10 cellular contexts compared by ENCODE assay signal in genomic region chr9:136543280-136543679, GRCh38. TPM values are rescaled to one million over a fixed set of nuclear protein-coding genes. Genes with fewer than 3 reads are reported as not detected.
DNase-seq lines count a peak whose midpoint lies in the region; ATAC-seq, FAIRE-seq and TF ChIP-seq lines count a peak whose summit lies in the region.
"Had no signal": no experiment of that assay in that cellular context is flagged by ENCODE, and none has a peak within 500 bp of the region (broad histone marks: within the 10 kb centered on the region; RNA-seq: fewer than 3 reads in every experiment).

No MANE protein-coding gene starts in this region.

- H3K36me3 Mint-ChIP-seq in activated T-cell treated with anti-CD3 and anti-CD28 coated beads, Interleukin-2, amount 50 U/mL, for 24 hours (ENCODE audit: low read depth): peaks cover 59% of the 10 kb centered on the region
- H3K36me3 Mint-ChIP-seq in memory B cell: peaks cover 2% of the 10 kb centered on the region

- H3K9me3 ChIP-seq in K562 (replicated peaks; ENCODE audit: control insufficient read depth, insufficient read depth, low read depth, low read length) (no peaks in the 10 kb centered on the region), tibial artery (no peaks in the 10 kb centered on the region)

- H3K4me1 Mint-ChIP-seq in activated T-cell treated with anti-CD3 and anti-CD28 coated beads, Interleukin-2, amount 50 U/mL, for 24 hours (ENCODE audit: low read depth): peaks cover 64% of the 10 kb centered on the region
- peaks cover 33% of the 10 kb centered on the region for H3K4me1 Mint-ChIP-seq in memory B cell

- no peak for ATAC-seq in K562
- ATAC-seq in memory B cell (ENCODE audit: low read depth): no peak
- no peak for ATAC-seq in GM21360 (IDR thresholded peaks at IDR 0.05; ENCODE audit: unreplicated experiment)

- in situ Hi-C loops in K562 (cut with MboI): no loop called here
- in situ Hi-C loops in GM13977 (cut with MboI; ENCODE audit: low pct_unique_long_range_greater_than_20kb, low sequenced_read_pairs, unreplicated experiment): no loop called here

- no peak overlapping the region for H3K4me2 ChIP-seq in K562 (ENCODE audit: insufficient read depth, low read length)

- POLR2A ChIA-PET in K562 (lab: Yijun Ruan, JAX): no interaction called here

- no peak overlapping the region for H3K27ac ChIP-seq in K562 (ENCODE audit: extremely low read depth, low read depth, low read length)
- peak overlapping the region; percentile 88 to 94 for H3K27ac ChIP-seq in tibial artery

- no peaks in the 10 kb centered on the region for H3K9me1 ChIP-seq in K562 (ENCODE audit: control insufficient read depth, insufficient read depth, low read length)

- H3K36me3 ChIP-seq in K562 (ENCODE audit: control insufficient read depth, insufficient read depth, low read length) (peaks cover 15% of the 10 kb centered on the region; the same call in 1 of the 3 replicates), tibial artery (peaks cover 0 to 24% (median 9%) of the 10 kb centered on the region in 3 donors)

- no peaks in the 10 kb centered on the region for H3K9me3 Mint-ChIP-seq in activated T-cell treated with anti-CD3 and anti-CD28 coated beads, Interleukin-2, amount 50 U/mL, for 24 hours
- H3K9me3 Mint-ChIP-seq in memory B cell: no peaks in the 10 kb centered on the region

- H3K27ac Mint-ChIP-seq in activated T-cell treated with anti-CD3 and anti-CD28 coated beads, Interleukin-2, amount 50 U/mL, for 24 hours: peak overlapping the region; percentile 68
- no peak overlapping the region for H3K27ac Mint-ChIP-seq in memory B cell

- no peak for TF ChIP-seq EP300 in K562 (IDR thresholded peaks at IDR 0.05; ENCODE audit: low read length)

- WGBS in K562 (ENCODE audit: insufficient coverage, low coverage, missing lambda C conversion rate): 92% methylated on average over 7 of the region's 10 CpGs

- TF ChIP-seq CTCF in K562 (IDR thresholded peaks at IDR 0.05 in 2 of 3, conservative IDR thresholded peaks at IDR 0.05 in 1 of 3; ENCODE audit: insufficient read depth in 2 of 3, low read depth in 1 of 3, low read length in 3 of 3): no peak
- TF ChIP-seq CTCF in tibial artery (IDR thresholded peaks at IDR 0.05): no peak
- no peak for TF ChIP-seq CTCF in GM13977 (IDR thresholded peaks at IDR 0.05; ENCODE audit: extremely low read depth, insufficient read depth, missing control alignments)

- H3K4me1 ChIP-seq in K562 (replicated peaks in 1 of 2; ENCODE audit: control insufficient read depth in 2 of 2, insufficient read depth in 2 of 2, low read length in 2 of 2) (peaks cover 19 to 85% of the 10 kb centered on the region in 2 experiments), tibial artery (peaks cover 0 to 82% (median 64%) of the 10 kb centered on the region in 4 donors)

- no peak for TF ChIP-seq POLR2A in K562 (conservative IDR thresholded peaks at IDR 0.05)

- no peak overlapping the region for H3K9ac ChIP-seq in K562 (ENCODE audit: insufficient read depth in 1 of 2, low read depth in 2 of 2, low read length in 2 of 2)

- H3K4me3 Mint-ChIP-seq in activated T-cell treated with anti-CD3 and anti-CD28 coated beads, Interleukin-2, amount 50 U/mL, for 24 hours: peak overlapping the region; percentile 93
- H3K4me3 Mint-ChIP-seq in memory B cell: peak overlapping the region; percentile 46

- H4K20me1 ChIP-seq in K562 (replicated peaks; ENCODE audit: control insufficient read depth, insufficient read depth, low read length): peaks cover 10% of the 10 kb centered on the region; the same call in 1 of the 2 replicates

- intact Hi-C loops in K562 (cut with micrococcal nuclease): loop anchor here (10.0 kb wide), 1 partner anchor 82 kb away; no protein-coding TSS in a partner anchor
- intact Hi-C loops in tibial artery (cut with DNase I; ENCODE audit: low total_unique reads): no loop called here

- no peaks in the 10 kb centered on the region for H3K27me3 Mint-ChIP-seq in activated T-cell treated with anti-CD3 and anti-CD28 coated beads, Interleukin-2, amount 50 U/mL, for 24 hours
- H3K27me3 Mint-ChIP-seq in memory B cell: no peaks in the 10 kb centered on the region

- no peak overlapping the region for H2AFZ ChIP-seq in K562 (ENCODE audit: low read depth, low read length)

- H3K27me3 ChIP-seq in K562 (ENCODE audit: control insufficient read depth in 2 of 2, insufficient read depth in 2 of 2, low read length in 2 of 2) (no peaks in the 10 kb centered on the region), tibial artery (no peaks in the 10 kb centered on the region)

- CTCF ChIA-PET in K562 (lab: Yijun Ruan, JAX; ENCODE audit: low intra/inter-chr PET ratio): no interaction called here

- no TSS peak for BruUV-seq in K562 (replicated peaks; lab: Mats Ljungman, UMichigan)

- no peak for FAIRE-seq in K562 (lab: Jason Lieb, UNC)

- DNase-seq in activated T-cell treated with anti-CD3 and anti-CD28 coated beads, Interleukin-2, amount 50 U/mL, for 24 hours: no peak
- DNase-seq in activated T-cell treated with anti-CD3 and anti-CD28 coated beads, Interleukin-2, amount 50 U/mL, for 48 hours: no peak
- DNase-seq in K562 (ENCODE audit: extremely low read depth in 1 of 4, low spot score in 3 of 4) (no peak), memory B cell (ENCODE audit: low spot score in 2 of 2) (no peak), tibial artery (no peak), iPS-NIHi7 (ENCODE audit: extremely low spot score) (no peak), GM13977 (ENCODE audit: low spot score) (no peak)
- DNase-seq: activated effector memory CD4-positive, alpha-beta T cell treated with anti-CD3 and anti-CD28 coated beads, Interleukin-2, amount 50 U/mL, for 16 hours; NCI-H510A had no signal

- H3K79me2 ChIP-seq in K562 (ENCODE audit: control insufficient read depth, insufficient read depth, low read length): peaks cover 25% of the 10 kb centered on the region

- H3K4me3 ChIP-seq in K562 (no peak overlapping the region), tibial artery (peak overlapping the region in 1 of 2 donors; percentile 73)

- no peak for TF ChIP-seq RAD21 in K562 (CRISPR knock-in tag; conservative IDR thresholded peaks at IDR 0.05 in 1 of 2, IDR thresholded peaks at IDR 0.05 in 1 of 2)

TF ChIP-seq in K562, 482 proteins besides CTCF, POLR2A, EP300 and RAD21:
- TF ChIP-seq SOX6 (IDR thresholded peaks at IDR 0.05) (no peak), EGR1 (conservative IDR thresholded peaks at IDR 0.05) (no peak), NCOA6 (IDR thresholded peaks at IDR 0.05) (no peak), HNRNPL (IDR thresholded peaks at IDR 0.05; ENCODE audit: low read depth, low read length) (peak; percentile 41; the same call in 1 of the 2 replicates), MTA1 (IDR thresholded peaks at IDR 0.05; ENCODE audit: borderline replicate concordance) (no peak), ZNF512 (tag; IDR thresholded peaks at IDR 0.05) (no peak), RBFOX2 (IDR thresholded peaks at IDR 0.05; ENCODE audit: low read depth, low read length) (peak; percentile 33; the same call in 1 of the 2 replicates), CREB3L1 (IDR thresholded peaks at IDR 0.05; ENCODE audit: borderline replicate concordance, low read depth) (no peak), NFYB (IDR thresholded peaks at IDR 0.05; ENCODE audit: extremely low read depth, insufficient read length) (no peak)
TF ChIP-seq in K562: peak in this region for 2.

RNA-seq across cellular contexts. Expression of gene NOTCH1, which starts 2.6 kb away (rescaled TPM):
- total RNA-seq in K562 (2011; cell fraction: chromatin; rRNA removed; ENCODE audit: low replicate concordance): 19.9 and 65.7 TPM in 2 replicates
- total RNA-seq in K562 (2011; cell fraction: nucleolus; rRNA removed): 52.4 and 65.7 TPM in 2 replicates
- 25.2 and 35.0 TPM in 2 replicates for total RNA-seq in K562 (2011; cell fraction: nucleoplasm; rRNA removed)
- total RNA-seq in K562 (2014; rRNA removed) (7.1 and 12.0 TPM in 2 replicates), K562 (2014; rRNA removed; fragmentation: Illumina TruSeq; extraction: Trizol) (0.69 and 0.73 TPM in 2 replicates), K562 (2015; rRNA removed; fragmentation: Illumina TruSeq; extraction: Trizol) (2.3 and 2.8 TPM in 2 replicates), K562 (2021) (26.7 and 31.4 TPM in 2 replicates)
- polyA plus RNA-seq in K562 (2011; rRNA removed) (1.2 and 2.2 TPM in 2 replicates), K562 (2014; fragmentation: Illumina TruSeq; extraction: Trizol) (2.6 and 6.3 TPM in 2 replicates), K562 (2014; fragmentation: Nextera tagmentation; extraction: Ambion mirVana) (under 1 TPM; 0.03 to 0.04 TPM), K562 (2014; rRNA removed) (8.2 and 8.6 TPM in 2 replicates)
- polyA plus RNA-seq in K562 (2011; cell fraction: cytosol; rRNA removed): 2.9 and 4.9 TPM in 2 replicates
- 13.3 and 22.9 TPM in 2 replicates for polyA plus RNA-seq in K562 (2011; cell fraction: nucleus; rRNA removed)
- polyA plus RNA-seq in K562 (2012): 10.2 and 14.1 TPM in 2 replicates
- 2.0 and 2.8 TPM in 2 replicates for polyA minus RNA-seq in K562 (2011; rRNA and poly(A)+ RNA removed)
- 35.0 and 45.4 TPM in 2 replicates for polyA minus RNA-seq in K562 (2011; cell fraction: cytosol; rRNA and poly(A)+ RNA removed)
- 15.9 and 18.9 TPM in 2 replicates for polyA minus RNA-seq in K562 (2011; cell fraction: nucleus; rRNA and poly(A)+ RNA removed)
